ENCODE assay signal across 6 cellular contexts in genomic region chr1:155126494-155127104, GRCh38. TPM values are rescaled to one million over a fixed set of nuclear protein-coding genes. Genes with fewer than 3 reads are reported as not detected.
A peak's percentile ranks its signal among the peaks of the same experiment; 100 is the strongest.
DNase-seq lines count a peak whose midpoint lies in the region; ATAC-seq and TF ChIP-seq lines count a peak whose summit lies in the region.

No MANE protein-coding gene starts in this region.

- no peak overlapping the region for H3K27ac ChIP-seq in HUES64 (ENCODE audit: low read depth, low read length)
- peak overlapping the region; percentile 99 for H3K27ac ChIP-seq in foreskin keratinocyte
- peak overlapping the region; percentile 60 for H3K27ac ChIP-seq in skeletal muscle tissue (ENCODE audit: low read depth, low read length)

- peak; percentile 58 for DNase-seq in activated CD4-positive, alpha-beta T cell treated with anti-CD3 and anti-CD28 coated beads for 48 hours
- DNase-seq in foreskin keratinocyte = peak; percentile 71 to 77
- DNase-seq in amniotic stem cell (lab: John Stamatoyannopoulos, UW) = no peak

- under 1% methylated on average over 36 of the region's 36 CpGs for WGBS in HUES64

- ATAC-seq in foreskin keratinocyte (peak; percentile 12), HG02852 (IDR thresholded peaks at IDR 0.05; ENCODE audit: unreplicated experiment) (no peak)

- peak; percentile 30 for TF ChIP-seq CTCF in foreskin keratinocyte (conservative IDR thresholded peaks at IDR 0.05)

- H3K9me3 ChIP-seq in HUES64 (ENCODE audit: insufficient read depth, low read depth, low read length) (no peaks in the 10 kb centered on the region), skeletal muscle tissue (ENCODE audit: control insufficient read depth in 3 of 3, low read length in 3 of 3) (no peaks in the 10 kb centered on the region)

- peak overlapping the region; percentile 64 for H3K4me3 ChIP-seq in HUES64 (ENCODE audit: low read length)
- H3K4me3 ChIP-seq in skeletal muscle tissue (ENCODE audit: low read length in 3 of 3) = peak overlapping the region; percentile 68 to 80 (median 73)

- H3K27me3 ChIP-seq in HUES64 (ENCODE audit: insufficient read depth, low read length) (peaks cover 65% of the 10 kb centered on the region), foreskin keratinocyte (no peaks in the 10 kb centered on the region), skeletal muscle tissue (ENCODE audit: control insufficient read depth in 3 of 3, insufficient read depth in 3 of 3, low read length in 3 of 3) (peaks cover 0 to 41% (median 39%) of the 10 kb centered on the region in 3 donors)

- H3K9ac ChIP-seq in HUES64 (ENCODE audit: low read depth, low read length) = no peak overlapping the region
- peak overlapping the region; percentile 12 to 79 (median 62) for H3K9ac ChIP-seq in skeletal muscle tissue (ENCODE audit: low read depth in 1 of 3, low read length in 3 of 3)

- H3K4me1 ChIP-seq in HUES64 (ENCODE audit: insufficient read depth, low read length) (peaks cover 52% of the 10 kb centered on the region), foreskin keratinocyte (peaks cover 34% of the 10 kb centered on the region), skeletal muscle tissue (ENCODE audit: control insufficient read depth in 3 of 3, insufficient read depth in 3 of 3, low read length in 3 of 3) (peaks cover 48 to 52% (median 48%) of the 10 kb centered on the region in 3 donors)

- peaks cover 4% of the 10 kb centered on the region for H3K36me3 ChIP-seq in HUES64 (ENCODE audit: insufficient read depth, low read length)
- H3K36me3 ChIP-seq in skeletal muscle tissue (ENCODE audit: control insufficient read depth in 3 of 3, insufficient read depth in 3 of 3, low read length in 3 of 3) = peaks cover 2 to 4% (median 2%) of the 10 kb centered on the region in 3 donors

RNA-seq across cellular contexts. Expression of gene EFNA1, which starts 1.1 kb away (rescaled TPM):
- 3.5 TPM for polyA plus RNA-seq in HUES64 (2013, experiment 1 of 2)
- 3.4 TPM for polyA plus RNA-seq in HUES64 (2013, experiment 2 of 2)
- total RNA-seq in foreskin keratinocyte (27.3 and 48.2 TPM in 2 replicates), skeletal muscle tissue (13.0 TPM)
- 25.7 and 41.9 TPM in 2 replicates for polyA plus RNA-seq in foreskin keratinocyte

RNA-seq across cellular contexts. Expression of gene SLC50A1, which starts 9.1 kb away (rescaled TPM):
- polyA plus RNA-seq in HUES64 (2013, experiment 1 of 2) = 36.4 TPM
- 44.0 TPM for polyA plus RNA-seq in HUES64 (2013, experiment 2 of 2)
- total RNA-seq in foreskin keratinocyte = 63.0 and 65.0 TPM in 2 replicates
- polyA plus RNA-seq in foreskin keratinocyte = 78.9 and 81.8 TPM in 2 replicates
- 19.8 TPM for total RNA-seq in skeletal muscle tissue

RNA-seq across cellular contexts. Expression of gene DPM3, which starts 13.7 kb away (rescaled TPM):
- 42.0 TPM for polyA plus RNA-seq in HUES64 (2013, experiment 1 of 2)
- 54.3 TPM for polyA plus RNA-seq in HUES64 (2013, experiment 2 of 2)
- 37.4 and 45.2 TPM in 2 replicates for total RNA-seq in foreskin keratinocyte
- polyA plus RNA-seq in foreskin keratinocyte = 84.4 and 94.5 TPM in 2 replicates
- 13.6 TPM for total RNA-seq in skeletal muscle tissue

RNA-seq across cellular contexts. Expression of gene KRTCAP2, which starts 46.5 kb away (rescaled TPM):
- polyA plus RNA-seq in HUES64 (2013, experiment 1 of 2) = 103 TPM
- polyA plus RNA-seq in HUES64 (2013, experiment 2 of 2) = 115 TPM
- total RNA-seq in foreskin keratinocyte = 176 and 184 TPM in 2 replicates
- polyA plus RNA-seq in foreskin keratinocyte = 274 and 294 TPM in 2 replicates
- 104 TPM for total RNA-seq in skeletal muscle tissue

RNA-seq across cellular contexts. Expression of gene TRIM46, which starts 47.0 kb away (rescaled TPM):
- 6.5 TPM for polyA plus RNA-seq in HUES64 (2013, experiment 1 of 2)
- 6.9 TPM for polyA plus RNA-seq in HUES64 (2013, experiment 2 of 2)
- total RNA-seq in foreskin keratinocyte (2.7 and 4.4 TPM in 2 replicates), skeletal muscle tissue (under 0.01 TPM)
- 3.6 and 3.8 TPM in 2 replicates for polyA plus RNA-seq in foreskin keratinocyte
